Comparison of ENCODE assay signal across 1 cellular context in the genomic region with DNA sequence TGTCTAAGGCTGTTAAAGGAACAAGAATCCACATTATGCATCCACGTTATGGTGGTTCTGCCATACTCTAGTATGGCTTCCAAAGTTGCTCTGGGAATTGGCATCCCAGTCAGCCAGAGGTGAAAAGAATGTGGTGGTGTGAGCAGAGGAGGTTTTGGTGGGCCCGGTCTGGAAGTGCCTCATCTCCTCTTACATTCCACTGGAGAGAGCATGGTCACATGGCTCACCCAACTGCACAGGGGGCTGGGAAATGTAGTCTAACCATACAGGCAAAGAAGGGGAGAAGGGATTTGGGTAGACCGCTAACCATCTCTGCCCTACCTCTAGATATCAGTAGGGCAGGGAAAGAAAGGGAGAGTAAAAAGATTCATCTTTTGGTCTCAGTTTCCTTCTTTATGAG.
TF ChIP-seq lines count a peak whose summit lies in the region.

No MANE protein-coding gene starts in this region.

TF ChIP-seq in WTC11, 78 proteins besides CTCF, POLR2A, EP300 and RAD21 (continued from another document):
- TF ChIP-seq, protein P1, sequence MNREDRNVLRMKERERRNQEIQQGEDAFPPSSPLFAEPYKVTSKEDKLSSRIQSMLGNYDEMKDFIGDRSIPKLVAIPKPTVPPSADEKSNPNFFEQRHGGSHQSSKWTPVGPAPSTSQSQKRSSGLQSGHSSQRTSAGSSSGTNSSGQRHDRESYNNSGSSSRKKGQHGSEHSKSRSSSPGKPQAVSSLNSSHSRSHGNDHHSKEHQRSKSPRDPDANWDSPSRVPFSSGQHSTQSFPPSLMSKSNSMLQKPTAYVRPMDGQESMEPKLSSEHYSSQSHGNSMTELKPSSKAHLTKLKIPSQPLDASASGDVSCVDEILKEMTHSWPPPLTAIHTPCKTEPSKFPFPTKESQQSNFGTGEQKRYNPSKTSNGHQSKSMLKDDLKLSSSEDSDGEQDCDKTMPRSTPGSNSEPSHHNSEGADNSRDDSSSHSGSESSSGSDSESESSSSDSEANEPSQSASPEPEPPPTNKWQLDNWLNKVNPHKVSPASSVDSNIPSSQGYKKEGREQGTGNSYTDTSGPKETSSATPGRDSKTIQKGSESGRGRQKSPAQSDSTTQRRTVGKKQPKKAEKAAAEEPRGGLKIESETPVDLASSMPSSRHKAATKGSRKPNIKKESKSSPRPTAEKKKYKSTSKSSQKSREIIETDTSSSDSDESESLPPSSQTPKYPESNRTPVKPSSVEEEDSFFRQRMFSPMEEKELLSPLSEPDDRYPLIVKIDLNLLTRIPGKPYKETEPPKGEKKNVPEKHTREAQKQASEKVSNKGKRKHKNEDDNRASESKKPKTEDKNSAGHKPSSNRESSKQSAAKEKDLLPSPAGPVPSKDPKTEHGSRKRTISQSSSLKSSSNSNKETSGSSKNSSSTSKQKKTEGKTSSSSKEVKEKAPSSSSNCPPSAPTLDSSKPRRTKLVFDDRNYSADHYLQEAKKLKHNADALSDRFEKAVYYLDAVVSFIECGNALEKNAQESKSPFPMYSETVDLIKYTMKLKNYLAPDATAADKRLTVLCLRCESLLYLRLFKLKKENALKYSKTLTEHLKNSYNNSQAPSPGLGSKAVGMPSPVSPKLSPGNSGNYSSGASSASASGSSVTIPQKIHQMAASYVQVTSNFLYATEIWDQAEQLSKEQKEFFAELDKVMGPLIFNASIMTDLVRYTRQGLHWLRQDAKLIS (CRISPR knock-in tag; IDR thresholded peaks at IDR 0.05; ENCODE audit: borderline replicate concordance): no peak
- TF ChIP-seq SOX15 (CRISPR knock-in tag; IDR thresholded peaks at IDR 0.05): no peak
- TF ChIP-seq, protein P2, sequence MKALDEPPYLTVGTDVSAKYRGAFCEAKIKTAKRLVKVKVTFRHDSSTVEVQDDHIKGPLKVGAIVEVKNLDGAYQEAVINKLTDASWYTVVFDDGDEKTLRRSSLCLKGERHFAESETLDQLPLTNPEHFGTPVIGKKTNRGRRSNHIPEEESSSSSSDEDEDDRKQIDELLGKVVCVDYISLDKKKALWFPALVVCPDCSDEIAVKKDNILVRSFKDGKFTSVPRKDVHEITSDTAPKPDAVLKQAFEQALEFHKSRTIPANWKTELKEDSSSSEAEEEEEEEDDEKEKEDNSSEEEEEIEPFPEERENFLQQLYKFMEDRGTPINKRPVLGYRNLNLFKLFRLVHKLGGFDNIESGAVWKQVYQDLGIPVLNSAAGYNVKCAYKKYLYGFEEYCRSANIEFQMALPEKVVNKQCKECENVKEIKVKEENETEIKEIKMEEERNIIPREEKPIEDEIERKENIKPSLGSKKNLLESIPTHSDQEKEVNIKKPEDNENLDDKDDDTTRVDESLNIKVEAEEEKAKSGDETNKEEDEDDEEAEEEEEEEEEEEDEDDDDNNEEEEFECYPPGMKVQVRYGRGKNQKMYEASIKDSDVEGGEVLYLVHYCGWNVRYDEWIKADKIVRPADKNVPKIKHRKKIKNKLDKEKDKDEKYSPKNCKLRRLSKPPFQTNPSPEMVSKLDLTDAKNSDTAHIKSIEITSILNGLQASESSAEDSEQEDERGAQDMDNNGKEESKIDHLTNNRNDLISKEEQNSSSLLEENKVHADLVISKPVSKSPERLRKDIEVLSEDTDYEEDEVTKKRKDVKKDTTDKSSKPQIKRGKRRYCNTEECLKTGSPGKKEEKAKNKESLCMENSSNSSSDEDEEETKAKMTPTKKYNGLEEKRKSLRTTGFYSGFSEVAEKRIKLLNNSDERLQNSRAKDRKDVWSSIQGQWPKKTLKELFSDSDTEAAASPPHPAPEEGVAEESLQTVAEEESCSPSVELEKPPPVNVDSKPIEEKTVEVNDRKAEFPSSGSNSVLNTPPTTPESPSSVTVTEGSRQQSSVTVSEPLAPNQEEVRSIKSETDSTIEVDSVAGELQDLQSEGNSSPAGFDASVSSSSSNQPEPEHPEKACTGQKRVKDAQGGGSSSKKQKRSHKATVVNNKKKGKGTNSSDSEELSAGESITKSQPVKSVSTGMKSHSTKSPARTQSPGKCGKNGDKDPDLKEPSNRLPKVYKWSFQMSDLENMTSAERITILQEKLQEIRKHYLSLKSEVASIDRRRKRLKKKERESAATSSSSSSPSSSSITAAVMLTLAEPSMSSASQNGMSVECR (CRISPR knock-in tag; IDR thresholded peaks at IDR 0.05; ENCODE audit: borderline replicate concordance): no peak
- TF ChIP-seq, protein P3, sequence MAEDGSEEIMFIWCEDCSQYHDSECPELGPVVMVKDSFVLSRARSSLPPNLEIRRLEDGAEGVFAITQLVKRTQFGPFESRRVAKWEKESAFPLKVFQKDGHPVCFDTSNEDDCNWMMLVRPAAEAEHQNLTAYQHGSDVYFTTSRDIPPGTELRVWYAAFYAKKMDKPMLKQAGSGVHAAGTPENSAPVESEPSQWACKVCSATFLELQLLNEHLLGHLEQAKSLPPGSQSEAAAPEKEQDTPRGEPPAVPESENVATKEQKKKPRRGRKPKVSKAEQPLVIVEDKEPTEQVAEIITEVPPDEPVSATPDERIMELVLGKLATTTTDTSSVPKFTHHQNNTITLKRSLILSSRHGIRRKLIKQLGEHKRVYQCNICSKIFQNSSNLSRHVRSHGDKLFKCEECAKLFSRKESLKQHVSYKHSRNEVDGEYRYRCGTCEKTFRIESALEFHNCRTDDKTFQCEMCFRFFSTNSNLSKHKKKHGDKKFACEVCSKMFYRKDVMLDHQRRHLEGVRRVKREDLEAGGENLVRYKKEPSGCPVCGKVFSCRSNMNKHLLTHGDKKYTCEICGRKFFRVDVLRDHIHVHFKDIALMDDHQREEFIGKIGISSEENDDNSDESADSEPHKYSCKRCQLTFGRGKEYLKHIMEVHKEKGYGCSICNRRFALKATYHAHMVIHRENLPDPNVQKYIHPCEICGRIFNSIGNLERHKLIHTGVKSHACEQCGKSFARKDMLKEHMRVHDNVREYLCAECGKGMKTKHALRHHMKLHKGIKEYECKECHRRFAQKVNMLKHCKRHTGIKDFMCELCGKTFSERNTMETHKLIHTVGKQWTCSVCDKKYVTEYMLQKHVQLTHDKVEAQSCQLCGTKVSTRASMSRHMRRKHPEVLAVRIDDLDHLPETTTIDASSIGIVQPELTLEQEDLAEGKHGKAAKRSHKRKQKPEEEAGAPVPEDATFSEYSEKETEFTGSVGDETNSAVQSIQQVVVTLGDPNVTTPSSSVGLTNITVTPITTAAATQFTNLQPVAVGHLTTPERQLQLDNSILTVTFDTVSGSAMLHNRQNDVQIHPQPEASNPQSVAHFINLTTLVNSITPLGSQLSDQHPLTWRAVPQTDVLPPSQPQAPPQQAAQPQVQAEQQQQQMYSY (CRISPR knock-in tag; IDR thresholded peaks at IDR 0.05): no peak
- TF ChIP-seq ESRRA (CRISPR knock-in tag; IDR thresholded peaks at IDR 0.05; ENCODE audit: borderline replicate concordance): no peak
- TF ChIP-seq, protein P4, sequence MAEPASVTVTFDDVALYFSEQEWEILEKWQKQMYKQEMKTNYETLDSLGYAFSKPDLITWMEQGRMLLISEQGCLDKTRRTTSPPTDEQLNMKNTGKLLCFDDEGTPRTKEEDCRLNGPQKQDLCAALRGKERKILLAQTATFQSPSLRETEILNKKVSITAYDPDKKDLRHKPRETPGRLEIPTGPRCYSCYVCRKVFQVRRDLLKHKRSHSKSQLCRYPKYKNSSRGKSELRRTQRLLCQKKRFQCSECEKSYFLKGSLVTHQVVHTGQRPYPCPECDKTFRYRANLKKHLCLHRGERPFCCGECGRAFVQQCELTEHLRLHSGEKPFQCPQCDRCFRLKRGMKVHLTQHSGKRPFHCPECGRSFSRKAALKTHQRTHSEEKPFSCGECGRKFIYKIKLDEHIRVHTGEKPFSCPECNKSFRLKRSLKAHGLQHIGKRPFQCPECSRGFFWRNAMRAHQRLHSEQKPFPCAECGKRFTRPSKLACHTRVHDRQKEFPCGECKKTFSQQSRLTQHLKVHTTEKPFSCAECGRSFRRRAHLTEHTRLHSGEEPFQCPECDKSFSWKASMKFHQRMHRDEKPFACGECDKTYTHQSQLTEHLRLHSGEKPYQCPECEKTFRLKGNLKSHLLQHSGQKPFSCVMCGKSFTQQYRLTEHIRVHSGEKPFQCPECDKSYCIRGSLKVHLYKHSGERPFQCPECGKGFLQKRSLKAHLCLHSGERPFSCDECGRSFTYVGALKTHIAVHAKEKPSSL (CRISPR knock-in tag; conservative IDR thresholded peaks at IDR 0.05): no peak
